Comparison of ENCODE assay signal across 1 cellular context in genomic region chr2:85864654-85865053, GRCh38.
TF ChIP-seq lines count a peak whose summit lies in the region.

No MANE protein-coding gene starts in this region.

TF ChIP-seq in IMR-90, 13 proteins besides CTCF, POLR2A, EP300 and RAD21 (continued from another document):
- TF ChIP-seq USF2 (IDR thresholded peaks at IDR 0.05; ENCODE audit: low read depth, low read length) (no peak), RCOR1 (IDR thresholded peaks at IDR 0.05; ENCODE audit: insufficient replicate concordance, low read length) (no peak), MAZ (IDR thresholded peaks at IDR 0.05; ENCODE audit: borderline replicate concordance, low read depth, low read length) (no peak), RFX5 (IDR thresholded peaks at IDR 0.05; ENCODE audit: low read depth, low read length) (no peak), ELK1 (IDR thresholded peaks at IDR 0.05; ENCODE audit: borderline replicate concordance, low read depth, low read length) (no peak), NFE2L2 (IDR thresholded peaks at IDR 0.05; ENCODE audit: low read depth, low read length) (no peak), CEBPB (IDR thresholded peaks at IDR 0.05; ENCODE audit: low read depth, low read length) (no peak), MXI1 (IDR thresholded peaks at IDR 0.05; ENCODE audit: borderline replicate concordance, low read depth, low read length) (no peak)
